1 cellular context compared by ENCODE assay signal in genomic region chr5:177508837-177509236, GRCh38.
TF ChIP-seq lines count a peak whose summit lies in the region.

No MANE protein-coding gene starts in this region.

TF ChIP-seq in H1, 55 proteins besides CTCF, POLR2A, EP300 and RAD21:
- no peak for TF ChIP-seq BCL11A (IDR thresholded peaks at IDR 0.05; ENCODE audit: low read depth in 2 of 2, low read length in 2 of 2)
